Comparison of ENCODE assay signal across 9 cellular contexts in genomic region chr7:151851160-151851751, GRCh38. TPM values are rescaled to one million over a fixed set of nuclear protein-coding genes. Genes with fewer than 3 reads are reported as not detected.
DNase-seq lines count a peak whose midpoint lies in the region; ATAC-seq and TF ChIP-seq lines count a peak whose summit lies in the region.
"Had no signal": no experiment of that assay in that cellular context is flagged by ENCODE, and none has a peak within 500 bp of the region (broad histone marks: within the 10 kb centered on the region; RNA-seq: fewer than 3 reads in every experiment).

No MANE protein-coding gene starts in this region.

- DNase-seq in activated naive CD4-positive, alpha-beta T cell treated with anti-CD3 and anti-CD28 coated beads for 36 hours: peak; percentile 62
- no peak for DNase-seq in activated naive CD4-positive, alpha-beta T cell (lab: John Stamatoyannopoulos, UW)
- peak in 1 of 34 experiments; percentile 35 for DNase-seq in T-cell
- peak; percentile 49 for DNase-seq in fibroblast of gingiva (ENCODE audit: low read depth)
- DNase-seq in A673 (ENCODE audit: low spot score): no peak
- no peak for DNase-seq in GM13976 (ENCODE audit: low spot score)
- no peak for DNase-seq in NCI-H524 (lab: John Stamatoyannopoulos, UW)

- H3K4me3 Mint-ChIP-seq in activated naive CD4-positive, alpha-beta T cell treated with anti-CD3 and anti-CD28 coated beads for 36 hours: peak overlapping the region; percentile 56
- H3K4me3 Mint-ChIP-seq in T-cell: peak overlapping the region; percentile 52 to 70 (median 61)

- peak overlapping the region; percentile 62 for H3K27ac Mint-ChIP-seq in activated naive CD4-positive, alpha-beta T cell treated with anti-CD3 and anti-CD28 coated beads for 36 hours
- H3K27ac Mint-ChIP-seq in T-cell: peak overlapping the region in 1 of 2 donors; percentile 68

- intact Hi-C loops in activated naive CD4-positive, alpha-beta T cell treated with anti-CD3 and anti-CD28 coated beads for 36 hours (cut with micrococcal nuclease): loop anchor here (1.0 kb wide), 2 partner anchors 24 to 85 kb away; no protein-coding TSS in a partner anchor
- intact Hi-C loops in A673 (cut with micrococcal nuclease; ENCODE audit: unreplicated experiment): no loop called here

- POLR2A ChIA-PET in T-cell (lab: Charles Lee) (no interaction called here), A673 (lab: Charles Lee; ENCODE audit: low non-redundant PET) (interaction anchor here (0.6 kb wide), 1 partner anchor 12 kb away, joined by 4 read pairs; no protein-coding TSS in a partner anchor)

- no peaks in the 10 kb centered on the region for H3K36me3 ChIP-seq in skeletal muscle satellite cell (ENCODE audit: insufficient read depth, low read length)
- no peaks in the 10 kb centered on the region for H3K36me3 ChIP-seq in A673 (ENCODE audit: insufficient read depth, low read length, poor library complexity, severe bottlenecking)
- H3K36me3 ChIP-seq: SJSA1 had no signal

- H3K4me3 ChIP-seq in skeletal muscle satellite cell (ENCODE audit: low read length) (no peak overlapping the region), A673 (ENCODE audit: low read depth, low read length, poor library complexity, severe bottlenecking) (no peak overlapping the region)
- H3K4me3 ChIP-seq: SJSA1 had no signal

- H3K27ac ChIP-seq in A673 (ENCODE audit: low read depth, low read length, poor library complexity, severe bottlenecking): no peak overlapping the region
- H3K27ac ChIP-seq: SJSA1 had no signal

- no peak for TF ChIP-seq CTCF in A673 (conservative IDR thresholded peaks at IDR 0.05; ENCODE audit: low read depth, low read length)
- TF ChIP-seq CTCF in GM13976 (IDR thresholded peaks at IDR 0.05; ENCODE audit: borderline replicate concordance, control extremely low read depth, extremely low read depth, insufficient read depth, missing control alignments): no peak

- peak in 3 of 4 experiments; percentile 6 to 55 (median 30) for ATAC-seq in T-cell (replicated peaks in 1 of 4)

- H3K4me1 Mint-ChIP-seq in activated naive CD4-positive, alpha-beta T cell treated with anti-CD3 and anti-CD28 coated beads for 36 hours (ENCODE audit: low read depth): peaks cover 26% of the 10 kb centered on the region
- peaks cover 36 to 40% (median 36%) of the 10 kb centered on the region in 3 donors for H3K4me1 Mint-ChIP-seq in T-cell

- H3K4me1 ChIP-seq in skeletal muscle satellite cell (ENCODE audit: control insufficient read depth, insufficient read depth, low read length) (peaks cover 3% of the 10 kb centered on the region), A673 (ENCODE audit: insufficient read depth, low read length, poor library complexity, severe bottlenecking) (no peaks in the 10 kb centered on the region)
- H3K4me1 ChIP-seq: SJSA1 had no signal

- peaks cover 57% of the 10 kb centered on the region for H3K27me3 ChIP-seq in skeletal muscle satellite cell (ENCODE audit: control insufficient read depth, insufficient read depth, low read length)
- H3K27me3 ChIP-seq in A673 (replicated peaks; ENCODE audit: insufficient read depth, low read depth, low read length, poor library complexity): no peaks in the 10 kb centered on the region

- in situ Hi-C loops in GM13976 (cut with MboI; ENCODE audit: low sequenced_read_pairs, unreplicated experiment): no loop called here

- H3K36me3 Mint-ChIP-seq in activated naive CD4-positive, alpha-beta T cell treated with anti-CD3 and anti-CD28 coated beads for 36 hours (ENCODE audit: low read depth): no peaks in the 10 kb centered on the region
- H3K36me3 Mint-ChIP-seq in T-cell: peaks cover 6% of the 10 kb centered on the region

- H3K9ac ChIP-seq in skeletal muscle satellite cell (ENCODE audit: low read depth, low read length): no peak overlapping the region

- peak overlapping the region; percentile 56 for H3K4me2 ChIP-seq in skeletal muscle satellite cell (ENCODE audit: low read length)

- no peaks in the 10 kb centered on the region for H3K27me3 Mint-ChIP-seq in activated naive CD4-positive, alpha-beta T cell treated with anti-CD3 and anti-CD28 coated beads for 36 hours (ENCODE audit: low read depth)
- no peaks in the 10 kb centered on the region for H3K27me3 Mint-ChIP-seq in T-cell

- CTCF ChIA-PET in activated naive CD4-positive, alpha-beta T cell treated with anti-CD3 and anti-CD28 coated beads for 36 hours (lab: Charles Lee): interaction anchor here (3.8 to 3.9 kb wide), 2 partner anchors 12 to 68 kb away, joined by 13 to 14 read pairs; no protein-coding TSS in a partner anchor
- CTCF ChIA-PET in T-cell (lab: Charles Lee) (interaction anchor here in 1 of 2 donors (0.6 kb wide), 1 partner anchor 92 kb away, joined by 10 read pairs; no protein-coding TSS in a partner anchor), A673 (lab: Charles Lee) (interaction anchor here (1.0 kb wide), 1 partner anchor 68 kb away, joined by 3 read pairs; no protein-coding TSS in a partner anchor)

- no TSS peak for BruUV-seq in A673 (replicated peaks; lab: Mats Ljungman, UMichigan)

- H3K9me3 Mint-ChIP-seq in activated naive CD4-positive, alpha-beta T cell treated with anti-CD3 and anti-CD28 coated beads for 36 hours: no peaks in the 10 kb centered on the region
- no peaks in the 10 kb centered on the region for H3K9me3 Mint-ChIP-seq in T-cell

- no peaks in the 10 kb centered on the region for H3K9me3 ChIP-seq in skeletal muscle satellite cell (replicated peaks; ENCODE audit: low read length)
- H3K9me3 ChIP-seq in A673 (ENCODE audit: low read depth, low read length, poor library complexity, severe bottlenecking): no peaks in the 10 kb centered on the region
- H3K9me3 ChIP-seq: SJSA1 had no signal

RNA-seq across cellular contexts. Expression of gene PRKAG2, which starts 25.7 kb away (rescaled TPM):
- total RNA-seq in activated naive CD4-positive, alpha-beta T cell treated with anti-CD3 and anti-CD28 coated beads for 36 hours: 10 to 100 TPM; 16.9 to 18.7 TPM
- total RNA-seq in T-cell: 10 to 100 TPM; 43.0 to 59.9 (median 49.3) TPM
- 10.5 and 13.2 TPM in 2 replicates for total RNA-seq in skeletal muscle satellite cell (2012; rRNA removed)
- total RNA-seq in A673 (2021): 10.3 and 11.6 TPM in 2 replicates

Comparison
In these comparisons a context has a peak if more than half of its experiments do, and no peak if none do; other contexts are left out.
1. DNase-seq: peak in activated naive CD4-positive, alpha-beta T cell treated with anti-CD3 and anti-CD28 coated beads for 36 hours (single experiment) and fibroblast of gingiva (single experiment); none in activated naive CD4-positive, alpha-beta T cell (0 of 4), A673 (single experiment), GM13976 (single experiment) and NCI-H524 (0 of 2).